Comparison of ENCODE assay signal across 1 cellular context in genomic region chr11:74948898-74949747, GRCh38.
TF ChIP-seq lines count a peak whose summit lies in the region.

Gene SPCS2, plus strand, starts transcription at chr11:74949266. Its CDS starts 20 bp downstream, at chr11:74949286.
Gene XRRA1, minus strand, starts transcription at chr11:74949091. Its CDS starts 8,213 bp downstream, at chr11:74940878.

TF ChIP-seq in HepG2, 621 proteins besides CTCF, POLR2A, EP300 and RAD21 (continued from another document and continues in another):
- peak; percentile 46; the same call in 1 of the 2 replicates for TF ChIP-seq TERF1 (CRISPR knock-in tag; IDR thresholded peaks at IDR 0.05)
- peak; percentile 90 for TF ChIP-seq ERF (CRISPR knock-in tag; IDR thresholded peaks at IDR 0.05)
- peak; percentile 30; the same call in 1 of the 2 replicates for TF ChIP-seq ONECUT2 (CRISPR knock-in tag; IDR thresholded peaks at IDR 0.05)
- TF ChIP-seq TCF7L2 (IDR thresholded peaks at IDR 0.05; ENCODE audit: low read depth, low read length) = no peak
- no peak for TF ChIP-seq ZNF337 (CRISPR knock-in tag; IDR thresholded peaks at IDR 0.05; ENCODE audit: borderline replicate concordance, low read depth)
- peak; percentile 60; the same call in 1 of the 2 replicates for TF ChIP-seq KLF6 (CRISPR knock-in tag; IDR thresholded peaks at IDR 0.05)
- TF ChIP-seq AHR (CRISPR knock-in tag; IDR thresholded peaks at IDR 0.05) = 0 out of 2 replicates have a peak, but pooled peaks have one; percentile 66
- TF ChIP-seq SRF (IDR thresholded peaks at IDR 0.05; ENCODE audit: low read depth, low read length) = no peak
- peak; percentile 70 for TF ChIP-seq ARNTL (CRISPR knock-in tag; IDR thresholded peaks at IDR 0.05)
- TF ChIP-seq ZNF350 (CRISPR knock-in tag; IDR thresholded peaks at IDR 0.05; ENCODE audit: borderline replicate concordance, low read depth) = peak; percentile 94
- TF ChIP-seq ZBTB42 (CRISPR knock-in tag; IDR thresholded peaks at IDR 0.05) = no peak
- TF ChIP-seq ZFP41 (CRISPR knock-in tag; IDR thresholded peaks at IDR 0.05; ENCODE audit: borderline replicate concordance) = peak; percentile 47; the same call in 1 of the 2 replicates
- peak; percentile 45; the same call in 1 of the 2 replicates for TF ChIP-seq RAD51 (IDR thresholded peaks at IDR 0.05; ENCODE audit: borderline replicate concordance)
- TF ChIP-seq RERE (CRISPR knock-in tag; IDR thresholded peaks at IDR 0.05; ENCODE audit: low read depth) = peak; percentile 60; the same call in 1 of the 2 replicates
- peak; percentile 37; the same call in 1 of the 2 replicates for TF ChIP-seq ZNF598 (CRISPR knock-in tag; IDR thresholded peaks at IDR 0.05; ENCODE audit: borderline replicate concordance)
- TF ChIP-seq ZFP36 (IDR thresholded peaks at IDR 0.05; ENCODE audit: borderline replicate concordance, low read depth, low read length, partially characterized antibody) = no peak
- TF ChIP-seq ZNF362 (CRISPR knock-in tag; IDR thresholded peaks at IDR 0.05; ENCODE audit: borderline replicate concordance) = peak; percentile 29; the same call in 1 of the 2 replicates
- no peak for TF ChIP-seq FOXK2 (IDR thresholded peaks at IDR 0.05)
- TF ChIP-seq TAF15 (IDR thresholded peaks at IDR 0.05; ENCODE audit: low read depth, low read length, poor library complexity, severe bottlenecking) = no peak
- TF ChIP-seq ZNF160 (CRISPR knock-in tag; IDR thresholded peaks at IDR 0.05) = no peak
- peak; percentile 68 for TF ChIP-seq RXRA (CRISPR knock-in tag; IDR thresholded peaks at IDR 0.05)
- TF ChIP-seq SIN3A (IDR thresholded peaks at IDR 0.05; ENCODE audit: borderline replicate concordance, low read depth, low read length) = peak; percentile 67; the same call in 1 of the 2 replicates
- 0 out of 2 replicates have a peak, but pooled peaks have one; percentile 44 for TF ChIP-seq ZNF546 (CRISPR knock-in tag; conservative IDR thresholded peaks at IDR 0.05)
- no peak for TF ChIP-seq KLF9 (CRISPR knock-in tag; IDR thresholded peaks at IDR 0.05; ENCODE audit: low read depth)
- TF ChIP-seq MAX (IDR thresholded peaks at IDR 0.05) = peak; percentile 91
- TF ChIP-seq GABPB1 (CRISPR knock-in tag; IDR thresholded peaks at IDR 0.05) = peak; percentile 89
- TF ChIP-seq CENPT (CRISPR knock-in tag; IDR thresholded peaks at IDR 0.05; ENCODE audit: low read depth) = no peak
- peak; percentile 92 for TF ChIP-seq NFRKB (IDR thresholded peaks at IDR 0.05)
- peak; percentile 85 for TF ChIP-seq ATF1 (CRISPR knock-in tag; IDR thresholded peaks at IDR 0.05)
- peak; percentile 48; the same call in 1 of the 2 replicates for TF ChIP-seq CHCHD3 (CRISPR knock-in tag; IDR thresholded peaks at IDR 0.05)
- no peak for TF ChIP-seq ZNF577 (CRISPR knock-in tag; IDR thresholded peaks at IDR 0.05; ENCODE audit: borderline replicate concordance, low read depth)
- TF ChIP-seq SALL2 (CRISPR knock-in tag; IDR thresholded peaks at IDR 0.05) = peak; percentile 42; the same call in 1 of the 2 replicates
- TF ChIP-seq MED1 (CRISPR knock-in tag; IDR thresholded peaks at IDR 0.05) = peak; percentile 76; the same call in 1 of the 2 replicates
- 0 out of 2 replicates have a peak, but pooled peaks have one; percentile 45 for TF ChIP-seq LBX2 (CRISPR knock-in tag; IDR thresholded peaks at IDR 0.05; ENCODE audit: borderline replicate concordance)
- peak; percentile 90 for TF ChIP-seq NFYB (CRISPR knock-in tag; IDR thresholded peaks at IDR 0.05)
- peak; percentile 95 for TF ChIP-seq ZNF891 (CRISPR knock-in tag; IDR thresholded peaks at IDR 0.05)
- peak; percentile 20; the same call in 1 of the 2 replicates for TF ChIP-seq ZNF782 (CRISPR knock-in tag; IDR thresholded peaks at IDR 0.05; ENCODE audit: borderline replicate concordance)
- TF ChIP-seq PHF8 (CRISPR knock-in tag; IDR thresholded peaks at IDR 0.05) = peak; percentile 97
- peak; percentile 93 for TF ChIP-seq KAT8 (CRISPR knock-in tag; IDR thresholded peaks at IDR 0.05)
- TF ChIP-seq MED8 (CRISPR knock-in tag; IDR thresholded peaks at IDR 0.05; ENCODE audit: insufficient replicate concordance) = no peak
- peak; percentile 40; the same call in 1 of the 2 replicates for TF ChIP-seq ZNF121 (CRISPR knock-in tag; IDR thresholded peaks at IDR 0.05)
- peak; percentile 24; the same call in 1 of the 2 replicates for TF ChIP-seq CEBPG (CRISPR knock-in tag; IDR thresholded peaks at IDR 0.05)
- TF ChIP-seq ZNF225 (CRISPR knock-in tag; IDR thresholded peaks at IDR 0.05) = peak; percentile 79; the same call in 1 of the 2 replicates
- TF ChIP-seq ZNF451 (CRISPR knock-in tag; IDR thresholded peaks at IDR 0.05) = 0 out of 2 replicates have a peak, but pooled peaks have one; percentile 29
- peak; percentile 39; the same call in 1 of the 2 replicates for TF ChIP-seq ZBTB25 (CRISPR knock-in tag; IDR thresholded peaks at IDR 0.05)
- peak; percentile 96 for TF ChIP-seq REPIN1 (CRISPR knock-in tag; IDR thresholded peaks at IDR 0.05; ENCODE audit: borderline replicate concordance, low read depth)
- peak; percentile 91 for TF ChIP-seq E2F1 (CRISPR knock-in tag; IDR thresholded peaks at IDR 0.05)
- peak; percentile 55; the same call in 1 of the 2 replicates for TF ChIP-seq ETV5 (CRISPR knock-in tag; IDR thresholded peaks at IDR 0.05; ENCODE audit: borderline replicate concordance)
- peak; percentile 92 for TF ChIP-seq TOPORS (CRISPR knock-in tag; IDR thresholded peaks at IDR 0.05)
- TF ChIP-seq HNF4G (IDR thresholded peaks at IDR 0.05; ENCODE audit: borderline replicate concordance, low read depth, low read length) = peak; percentile 58; the same call in 1 of the 2 replicates
- TF ChIP-seq HNF4G (CRISPR knock-in tag; IDR thresholded peaks at IDR 0.05; ENCODE audit: borderline replicate concordance, low read depth) = no peak; the same call in 1 of the 2 replicates
- TF ChIP-seq ZNF761 (CRISPR knock-in tag; conservative IDR thresholded peaks at IDR 0.05) = peak; percentile 66; the same call in 1 of the 2 replicates
- peak; percentile 97; the same call in 1 of the 2 replicates for TF ChIP-seq ZNF558 (CRISPR knock-in tag; IDR thresholded peaks at IDR 0.05; ENCODE audit: borderline replicate concordance)
- 0 out of 2 replicates have a peak, but pooled peaks have one; percentile 60 for TF ChIP-seq ZNF256 (CRISPR knock-in tag; conservative IDR thresholded peaks at IDR 0.05)
- TF ChIP-seq CBFB (CRISPR knock-in tag; IDR thresholded peaks at IDR 0.05) = peak; percentile 77
- TF ChIP-seq ZNF138 (CRISPR knock-in tag; IDR thresholded peaks at IDR 0.05; ENCODE audit: low read depth) = 0 out of 2 replicates have a peak, but pooled peaks have one; percentile 58
